In the genomic region with DNA sequence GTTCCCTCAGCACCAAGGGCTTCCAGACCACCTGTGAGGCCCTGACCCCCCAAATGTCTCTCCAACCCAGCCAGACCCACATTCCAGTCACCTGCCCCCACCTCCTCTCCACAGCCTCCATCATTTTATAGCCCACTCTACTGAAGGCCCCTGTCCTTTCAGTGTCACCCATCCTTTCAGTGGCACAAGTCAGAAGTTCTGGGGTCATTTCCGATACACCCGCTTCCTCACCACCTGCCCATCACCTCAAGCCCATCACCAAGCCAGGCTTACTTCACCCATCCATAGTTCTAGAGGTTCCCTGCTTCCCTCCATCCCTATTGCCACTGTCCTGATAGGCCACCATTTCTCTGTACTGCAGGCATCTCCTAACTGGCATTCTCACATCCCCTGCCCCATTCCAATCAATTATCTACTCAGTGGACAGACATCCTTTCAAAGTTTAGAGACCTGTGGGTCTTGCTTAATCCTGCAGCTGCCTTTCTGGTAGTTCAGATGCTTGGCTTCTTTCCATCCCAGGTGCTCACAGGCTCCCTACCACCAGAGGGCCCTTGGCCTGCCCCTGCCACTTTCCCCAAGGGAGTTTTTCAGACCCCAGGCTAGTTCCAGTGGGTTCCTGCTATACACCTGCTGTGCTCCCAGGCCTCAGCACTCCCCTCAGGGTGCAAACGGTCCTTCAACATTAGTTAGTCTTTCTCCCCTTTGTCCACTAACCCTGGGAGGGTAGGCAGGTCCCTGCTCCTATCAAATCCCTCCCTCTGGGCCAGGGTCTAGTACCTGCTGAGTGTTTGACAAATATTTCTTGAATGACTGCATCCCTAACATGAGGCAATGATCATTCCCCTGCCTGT, we compare ENCODE assay signal across 8 cellular contexts. TPM values are rescaled to one million over a fixed set of nuclear protein-coding genes. Genes with fewer than 3 reads are reported as not detected.
DNase-seq lines count a peak whose midpoint lies in the region; ATAC-seq and TF ChIP-seq lines count a peak whose summit lies in the region.

No MANE protein-coding gene starts in this region.

- H3K27ac ChIP-seq in DND-41 (ENCODE audit: low read length) (no peak overlapping the region), heart right ventricle (no peak overlapping the region)

- no peaks in the 10 kb centered on the region for H3K9me3 Mint-ChIP-seq in mesothelial cell of epicardium

- H3K4me3 ChIP-seq in DND-41 (ENCODE audit: low read depth in 1 of 2, low read length in 2 of 2) (no peak overlapping the region), LNCaP clone FGC (ENCODE audit: low read depth, low read length) (no peak overlapping the region), heart right ventricle (no peak overlapping the region)

- no peaks in the 10 kb centered on the region for H3K27me3 Mint-ChIP-seq in mesothelial cell of epicardium (ENCODE audit: low read depth)

- H3K4me3 Mint-ChIP-seq in mesothelial cell of epicardium = peak overlapping the region; percentile 0

- peak overlapping the region; percentile 74 for H3K27ac Mint-ChIP-seq in mesothelial cell of epicardium

- peaks cover 20% of the 10 kb centered on the region for H4K20me1 ChIP-seq in DND-41 (ENCODE audit: insufficient read depth, low read length)

- 0 out of 2 replicates have a peak, but pooled peaks cover 4% of the 10 kb centered on the region for H3K79me2 ChIP-seq in DND-41 (ENCODE audit: insufficient read depth, low read length)

- H3K4me1 Mint-ChIP-seq in mesothelial cell of epicardium = peaks cover 74% of the 10 kb centered on the region

- 84 to 90% methylated on average over 3 of the region's 3 CpGs for WGBS in heart right ventricle, 2 donors

- no peaks in the 10 kb centered on the region for H3K36me3 Mint-ChIP-seq in mesothelial cell of epicardium

- TF ChIP-seq CTCF in DND-41 (IDR thresholded peaks at IDR 0.05; ENCODE audit: borderline replicate concordance, extremely low read depth, low read length, poor library complexity, severe bottlenecking) (peak; percentile 45), LNCaP clone FGC (IDR thresholded peaks at IDR 0.05; ENCODE audit: control insufficient read depth, extremely low read depth, insufficient read depth) (peak; percentile 48), mesothelial cell of epicardium (IDR thresholded peaks at IDR 0.05; ENCODE audit: unreplicated experiment) (no peak), heart right ventricle (IDR thresholded peaks at IDR 0.05) (peak in 1 of 9 donors; percentile 13)

- no peak overlapping the region for H3K9ac ChIP-seq in DND-41 (ENCODE audit: low read depth, low read length)

- H3K9me3 ChIP-seq in DND-41 (ENCODE audit: insufficient read depth, low read length, severe bottlenecking) (no peaks in the 10 kb centered on the region), heart right ventricle (no peaks in the 10 kb centered on the region)

- H2AFZ ChIP-seq in DND-41 (ENCODE audit: low read depth, low read length) = no peak overlapping the region

- ATAC-seq in DND-41 (ENCODE audit: insufficient read depth, low read depth) (peak; percentile 47; the same call in 1 of the 3 replicates), HG03095 (IDR thresholded peaks at IDR 0.05; ENCODE audit: unreplicated experiment) (no peak), GM19023 (IDR thresholded peaks at IDR 0.05; ENCODE audit: unreplicated experiment) (no peak), HG02852 (IDR thresholded peaks at IDR 0.05; ENCODE audit: unreplicated experiment) (no peak), heart right ventricle (no peak)

- DNase-seq in DND-41 (peak; percentile 24), LNCaP clone FGC (ENCODE audit: low read depth) (no peak), amniotic epithelial cell (ENCODE audit: low read depth) (peak; percentile 24), mesothelial cell of epicardium (ENCODE audit: low spot score in 2 of 2, unreplicated experiment in 2 of 2) (no peak), heart right ventricle (no peak)

- H3K4me1 ChIP-seq in DND-41 (ENCODE audit: insufficient read depth, low read length) (no peaks in the 10 kb centered on the region), heart right ventricle (peaks cover 13 to 95% (median 60%) of the 10 kb centered on the region in 9 donors)

- H3K27me3 ChIP-seq in DND-41 (ENCODE audit: insufficient read depth, low read length, poor library complexity) (no peaks in the 10 kb centered on the region), heart right ventricle (no peaks in the 10 kb centered on the region)

- intact Hi-C loops in heart right ventricle (cut with DNase I) = loop anchor here in 7 of 10 donors (5.0 to 10.0 kb wide), 3 partner anchors 183 to 195 kb away; partner anchors contain the start of gene CDKN1C (in 6 of the 7)

- H3K36me3 ChIP-seq in DND-41 (ENCODE audit: insufficient read depth, low read length) (no peaks in the 10 kb centered on the region), heart right ventricle (peaks cover 0 to 3% (median 0%) of the 10 kb centered on the region in 9 donors)

- H3K4me2 ChIP-seq in DND-41 (ENCODE audit: insufficient read depth, low read length) = no peak overlapping the region

RNA-seq across cellular contexts. Expression of gene KCNQ1OT1, which starts 7.6 kb away (rescaled TPM):
- total RNA-seq in mesothelial cell of epicardium (30.5 to 35.1 TPM (median 31.9 TPM) in 3 replicates), heart right ventricle (under 1 TPM; 0.28 to 0.56 (median 0.43) TPM)
- polyA plus RNA-seq in heart right ventricle = under 1 TPM; 0.01 to 0.73 TPM

Comparison
In these comparisons a context has a peak if more than half of its experiments do, and no peak if none do; other contexts are left out.
1. DNase-seq: peak in DND-41 (single experiment) and amniotic epithelial cell (single experiment); none in LNCaP clone FGC (single experiment), mesothelial cell of epicardium (0 of 2) and heart right ventricle (0 of 2).
2. RNA of gene KCNQ1OT1, which starts 7.6 kb away (total RNA-seq): 30.5 to 35.1 TPM in mesothelial cell of epicardium; 0.28 to 0.56 TPM in heart right ventricle; every median in the first group is over 10 times any median in the second.